ENCODE assay signal across 5 cellular contexts in genomic region chr7:44917465-44917864, GRCh38.
"Had no signal": no experiment of that assay in that cellular context is flagged by ENCODE, and none has a peak within 500 bp of the region (broad histone marks: within the 10 kb centered on the region; RNA-seq: fewer than 3 reads in every experiment).

No MANE protein-coding gene starts in this region.

- H3K9me3 Mint-ChIP-seq: IgD-negative memory B cell had no signal

- H3K4me3 Mint-ChIP-seq: IgD-negative memory B cell had no signal

- DNase-seq: IMR-90, KBM-7 had no signal

- H3K27me3 Mint-ChIP-seq: IgD-negative memory B cell had no signal

- ATAC-seq: HepG2, K562 had no signal
